25 cellular contexts compared by ENCODE assay signal in genomic region chr13:33793726-33794125, GRCh38.
"Had no signal": no experiment of that assay in that cellular context is flagged by ENCODE, and none has a peak within 500 bp of the region (broad histone marks: within the 10 kb centered on the region; RNA-seq: fewer than 3 reads in every experiment).

No MANE protein-coding gene starts in this region.

- H3K27ac ChIP-seq: ascending aorta, body of pancreas, PC-9 had no signal

- H3K27me3 Mint-ChIP-seq: activated naive CD4-positive, alpha-beta T cell treated with anti-CD3 and anti-CD28 coated beads, Interleukin-2, amount 50 U/mL, for 24 hours; T-helper 17 cell had no signal

- H3K9me3 ChIP-seq: body of pancreas had no signal

- H3K4me2 ChIP-seq: PC-9 had no signal

- H3K4me1 ChIP-seq: ascending aorta had no signal

- DNase-seq: activated CD4-positive, alpha-beta T cell treated with anti-CD3 and anti-CD28 coated beads, Interleukin-2, amount 10 ng/mL, durations not matched to agents 24 days and 14 days; activated CD4-positive, alpha-beta T cell treated with anti-CD3 and anti-CD28 coated beads, Interleukin-2, amount 50 U/mL, for 48 hours; activated CD4-positive, CD25-positive, alpha-beta regulatory T cell treated with anti-CD3 and anti-CD28 coated beads, Interleukin-2, amount 50 U/mL, for 72 hours; activated CD8-positive, alpha-beta memory T cell treated with anti-CD3 and anti-CD28 coated beads, Interleukin-2, amount 10 ng/mL, durations not matched to agents 7 days and 5 days; activated effector memory CD4-positive, alpha-beta T cell treated with Interleukin-2 at 50 U/mL for 16 hours; activated naive CD4-positive, alpha-beta T cell; activated T-cell treated with anti-CD3 and anti-CD28 coated beads, Interleukin-2, amount 50 U/mL, for 24 hours; body of pancreas; central memory CD4-positive, alpha-beta T cell; KG1; MG63; MV-4-11; NCI-H1105; NCI-H1436; NCI-H1694 treated with DMSO at 0.1 percent for 48 hours; NCI-H2081; NCI-H510A treated with DMSO at 0.1 percent for 48 hours; PC-9; SHP77 treated with DMSO at 0.1 percent for 48 hours; T-helper 17 cell; T-helper 9 cell had no signal

- H3K27ac Mint-ChIP-seq: activated CD4-positive, alpha-beta T cell treated with anti-CD3 and anti-CD28 coated beads, Interleukin-2, amount 10 ng/mL, durations not matched to agents 24 days and 14 days; activated CD8-positive, alpha-beta memory T cell treated with anti-CD3 and anti-CD28 coated beads, Interleukin-2, amount 10 ng/mL, durations not matched to agents 7 days and 5 days; activated naive CD4-positive, alpha-beta T cell treated with anti-CD3 and anti-CD28 coated beads, Interleukin-2, amount 50 U/mL, for 24 hours; activated T-cell treated with anti-CD3 and anti-CD28 coated beads, Interleukin-2, amount 50 U/mL, for 24 hours; activated T-helper 1 cell treated with anti-CD3 and anti-CD28 coated beads, Interleukin-12 subunit alpha, Interleukin-12 subunit beta, Interleukin-2, Interleukin-4 antibody, amounts not matched to agents 30 ng/mL and 10 ng/mL and 1 ng/mL, durations not matched to agents 14 hours and 24 hours and 36 hours; T-helper 17 cell; WTC11 had no signal

- H3K4me3 Mint-ChIP-seq: activated CD4-positive, alpha-beta T cell treated with anti-CD3 and anti-CD28 coated beads, Interleukin-2, amount 10 ng/mL, durations not matched to agents 24 days and 14 days; activated CD8-positive, alpha-beta memory T cell treated with anti-CD3 and anti-CD28 coated beads, Interleukin-2, amount 10 ng/mL, durations not matched to agents 7 days and 5 days; activated naive CD4-positive, alpha-beta T cell treated with anti-CD3 and anti-CD28 coated beads, Interleukin-2, amount 50 U/mL, for 24 hours; activated T-cell treated with anti-CD3 and anti-CD28 coated beads, Interleukin-2, amount 50 U/mL, for 24 hours; activated T-helper 1 cell treated with anti-CD3 and anti-CD28 coated beads, Interleukin-12 subunit alpha, Interleukin-12 subunit beta, Interleukin-2, Interleukin-4 antibody, amounts not matched to agents 30 ng/mL and 10 ng/mL and 1 ng/mL, durations not matched to agents 14 hours and 24 hours and 36 hours; T-helper 17 cell; WTC11 had no signal

- H3K4me1 Mint-ChIP-seq: activated CD4-positive, alpha-beta T cell treated with anti-CD3 and anti-CD28 coated beads, Interleukin-2, amount 10 ng/mL, durations not matched to agents 24 days and 14 days; activated naive CD4-positive, alpha-beta T cell treated with anti-CD3 and anti-CD28 coated beads, Interleukin-2, amount 50 U/mL, for 24 hours; T-helper 17 cell had no signal

- H3K36me3 Mint-ChIP-seq: WTC11 had no signal

- H3K4me3 ChIP-seq: ascending aorta, body of pancreas, MG63, PC-9 had no signal

- H2AFZ ChIP-seq: PC-9 had no signal

- H3K27me3 ChIP-seq: ascending aorta, body of pancreas, MG63 had no signal

- ATAC-seq: activated CD8-positive, alpha-beta memory T cell treated with anti-CD3 and anti-CD28 coated beads, Interleukin-2, amount 10 ng/mL, durations not matched to agents 7 days and 5 days; body of pancreas; T-helper 17 cell; WTC11 had no signal

- H3K9me3 Mint-ChIP-seq: activated CD4-positive, alpha-beta T cell treated with anti-CD3 and anti-CD28 coated beads, Interleukin-2, amount 10 ng/mL, durations not matched to agents 24 days and 14 days; activated T-cell treated with anti-CD3 and anti-CD28 coated beads, Interleukin-2, amount 50 U/mL, for 24 hours; activated T-helper 1 cell treated with anti-CD3 and anti-CD28 coated beads, Interleukin-12 subunit alpha, Interleukin-12 subunit beta, Interleukin-2, Interleukin-4 antibody, amounts not matched to agents 30 ng/mL and 10 ng/mL and 1 ng/mL, durations not matched to agents 14 hours and 24 hours and 36 hours; WTC11 had no signal

- H3K36me3 ChIP-seq: ascending aorta, MG63 had no signal
